ENCODE assay signal across 15 cellular contexts in the genomic region with DNA sequence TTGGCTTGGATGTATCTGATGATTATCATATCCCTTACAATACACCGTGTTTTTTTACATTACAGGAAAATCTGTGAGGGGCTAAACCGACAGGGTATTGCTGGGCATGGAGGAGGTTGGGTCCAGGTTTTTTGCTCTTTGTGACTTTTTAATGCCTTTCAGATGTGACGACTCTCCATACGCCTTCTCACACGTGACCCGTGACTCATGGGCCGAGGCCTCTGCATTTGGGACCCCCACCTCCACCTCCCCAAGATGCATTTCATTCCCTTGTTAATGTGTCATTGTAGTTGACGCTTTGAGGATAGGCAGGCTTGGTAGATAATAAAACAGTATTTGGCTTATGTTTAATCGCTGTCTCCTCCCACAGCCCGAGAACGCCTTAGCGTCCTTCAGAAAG.
DNase-seq lines count a peak whose midpoint lies in the region; ATAC-seq and TF ChIP-seq lines count a peak whose summit lies in the region.
"Had no signal": no experiment of that assay in that cellular context is flagged by ENCODE, and none has a peak within 500 bp of the region (broad histone marks: within the 10 kb centered on the region; RNA-seq: fewer than 3 reads in every experiment).

No MANE protein-coding gene starts in this region.

- H3K4me1 Mint-ChIP-seq in effector memory CD8-positive, alpha-beta T cell (ENCODE audit: low read depth in 2 of 2): peaks cover 7 to 12% of the 10 kb centered on the region in 2 donors

- ATAC-seq in effector memory CD8-positive, alpha-beta T cell (replicated peaks): no peak
- ATAC-seq in GM19328 (IDR thresholded peaks at IDR 0.05; ENCODE audit: unreplicated experiment): no peak

- no peak overlapping the region for H3K27ac Mint-ChIP-seq in effector memory CD8-positive, alpha-beta T cell

- peaks cover 84% of the 10 kb centered on the region for H3K79me2 ChIP-seq in smooth muscle cell (ENCODE audit: low read depth)

- H3K4me2 ChIP-seq in mesenchymal stem cell (ENCODE audit: low read length, poor library complexity, severe bottlenecking) (no peak overlapping the region), smooth muscle cell (peak overlapping the region; percentile 81)

- H2AK5ac ChIP-seq in mesenchymal stem cell (ENCODE audit: low read length, severe bottlenecking): no peak overlapping the region

- H3K9me3 Mint-ChIP-seq in effector memory CD8-positive, alpha-beta T cell: no peaks in the 10 kb centered on the region

- H2BK5ac ChIP-seq in mesenchymal stem cell (ENCODE audit: low read depth, low read length, poor library complexity, severe bottlenecking): no peak overlapping the region

- TF ChIP-seq CTCF in esophagus squamous epithelium (IDR thresholded peaks at IDR 0.05): no peak
- no peak for TF ChIP-seq CTCF in smooth muscle cell (IDR thresholded peaks at IDR 0.05; ENCODE audit: borderline replicate concordance, insufficient read depth, poor library complexity, severe bottlenecking)

- H3K4ac ChIP-seq in mesenchymal stem cell (ENCODE audit: low read depth in 1 of 2, low read length in 2 of 2): no peak overlapping the region

- peaks cover 0 to 29% (median 16%) of the 10 kb centered on the region in 3 donors for H3K4me1 ChIP-seq in esophagus squamous epithelium
- H3K4me1 ChIP-seq in mesenchymal stem cell (ENCODE audit: control insufficient read depth, insufficient read depth, low read depth, low read length): peaks cover 17% of the 10 kb centered on the region
- H3K4me1 ChIP-seq in smooth muscle cell (ENCODE audit: low read depth): peaks cover 8% of the 10 kb centered on the region

- H3K36me3 ChIP-seq in esophagus squamous epithelium (peaks cover 0 to 21% (median 0%) of the 10 kb centered on the region in 3 donors), mesenchymal stem cell (ENCODE audit: control insufficient read depth in 1 of 2, insufficient read depth in 2 of 2, low read depth in 1 of 2, low read length in 2 of 2) (peaks cover 10 to 23% of the 10 kb centered on the region in 2 experiments), smooth muscle cell (ENCODE audit: low read depth) (no peaks in the 10 kb centered on the region)
- H3K36me3 ChIP-seq: brain microvascular endothelial cell had no signal

- peak overlapping the region in 1 of 2 experiments; percentile 28 for H3K18ac ChIP-seq in mesenchymal stem cell (ENCODE audit: low read depth in 1 of 2, low read length in 2 of 2)

- intact Hi-C loops in esophagus squamous epithelium (cut with DNase I): no loop called here

- no peaks in the 10 kb centered on the region for H3K27me3 Mint-ChIP-seq in effector memory CD8-positive, alpha-beta T cell

- no peak overlapping the region for H4K8ac ChIP-seq in mesenchymal stem cell (ENCODE audit: low read length)

- peak; percentile 10 for DNase-seq in HK-2 (ENCODE audit: unreplicated experiment)
- DNase-seq in esophagus squamous epithelium (lab: John Stamatoyannopoulos, UW): no peak
- DNase-seq in mesenchymal stem cell: no peak
- no peak for DNase-seq in smooth muscle cell (lab: John Stamatoyannopoulos, UW; ENCODE audit: unreplicated experiment)
- DNase-seq in effector memory CD8-positive, alpha-beta T cell: no peak
- no peak for DNase-seq in GM03348 (ENCODE audit: low spot score)
- DNase-seq in NK-92 treated with Interleukin-12 subunit alpha and Interleukin-12 subunit beta, amount 100 ng/mL, for 24 hours (lab: John Stamatoyannopoulos, UW): no peak
- DNase-seq: activated gamma-delta T cell; brain microvascular endothelial cell; effector CD8-positive, alpha-beta T cell; NCI-H1092 had no signal

- TF ChIP-seq POLR2A in esophagus squamous epithelium (IDR thresholded peaks at IDR 0.05): no peak

- H3K9ac ChIP-seq in mesenchymal stem cell (ENCODE audit: low read length) (no peak overlapping the region), smooth muscle cell (ENCODE audit: low read depth) (peak overlapping the region; percentile 62)

- H3K27ac ChIP-seq in esophagus squamous epithelium (peak overlapping the region in 3 of 4 donors; percentile 56 to 72 (median 64)), mesenchymal stem cell (ENCODE audit: low read length, poor library complexity, severe bottlenecking) (peak overlapping the region; percentile 5), smooth muscle cell (ENCODE audit: low read depth) (peak overlapping the region; percentile 87)
- H3K27ac ChIP-seq: brain microvascular endothelial cell, SK-N-MC, tibial artery had no signal

- no peak overlapping the region for H3K4me3 Mint-ChIP-seq in effector memory CD8-positive, alpha-beta T cell

- peak overlapping the region in 1 of 2 experiments; percentile 20 for H2BK12ac ChIP-seq in mesenchymal stem cell (ENCODE audit: low read length in 2 of 2)

- no peak overlapping the region for H2BK120ac ChIP-seq in mesenchymal stem cell (ENCODE audit: low read depth, low read length)

- H2AFZ ChIP-seq in mesenchymal stem cell (ENCODE audit: low read depth, low read length) (no peak overlapping the region), smooth muscle cell (ENCODE audit: low read depth) (no peak overlapping the region)

- no peaks in the 10 kb centered on the region for H3K9me3 ChIP-seq in esophagus squamous epithelium
- no peaks in the 10 kb centered on the region for H3K9me3 ChIP-seq in mesenchymal stem cell (ENCODE audit: control insufficient read depth, low read length)
- no peaks in the 10 kb centered on the region for H3K9me3 ChIP-seq in smooth muscle cell (replicated peaks; ENCODE audit: low read depth)
- H3K9me3 ChIP-seq: neutrophil, tibial artery had no signal

- H3K4me3 ChIP-seq in esophagus squamous epithelium (no peak overlapping the region), mesenchymal stem cell (ENCODE audit: insufficient read depth in 1 of 2, low read depth in 1 of 2, low read length in 2 of 2) (no peak overlapping the region), smooth muscle cell (no peak overlapping the region)
- H3K4me3 ChIP-seq: SK-N-MC had no signal

- H3K79me1 ChIP-seq in mesenchymal stem cell (replicated peaks; ENCODE audit: low read length, poor library complexity, severe bottlenecking): peaks cover 43% of the 10 kb centered on the region

- peaks cover 81% of the 10 kb centered on the region for H4K20me1 ChIP-seq in smooth muscle cell (ENCODE audit: low read depth)

- peaks cover 15% of the 10 kb centered on the region for H3F3A ChIP-seq in smooth muscle cell (ENCODE audit: low read depth)

- no peak overlapping the region for H4K91ac ChIP-seq in mesenchymal stem cell (ENCODE audit: low read length)

- no peak overlapping the region for H2BK15ac ChIP-seq in mesenchymal stem cell (ENCODE audit: low read depth, poor library complexity, severe bottlenecking)

- H3K14ac ChIP-seq in mesenchymal stem cell (ENCODE audit: low read length in 2 of 2): no peak overlapping the region

- no peaks in the 10 kb centered on the region for H3K27me3 ChIP-seq in esophagus squamous epithelium
- no peaks in the 10 kb centered on the region for H3K27me3 ChIP-seq in mesenchymal stem cell (ENCODE audit: control insufficient read depth in 1 of 2, insufficient read depth in 1 of 2, low read length in 2 of 2)
- no peaks in the 10 kb centered on the region for H3K27me3 ChIP-seq in smooth muscle cell (ENCODE audit: low read depth)
- H3K27me3 ChIP-seq: brain microvascular endothelial cell, neutrophil, tibial artery had no signal

- 81 to 86% methylated on average over 12 of the region's 12 CpGs for WGBS in esophagus squamous epithelium, 2 donors
- WGBS in mesenchymal stem cell: 77% methylated on average over 7 of the region's 12 CpGs
- 17% methylated on average over 12 of the region's 12 CpGs for WGBS in smooth muscle cell (ENCODE audit: low lambda C conversion rate)

- peaks cover 4% of the 10 kb centered on the region for H3K36me3 Mint-ChIP-seq in effector memory CD8-positive, alpha-beta T cell (ENCODE audit: insufficient read depth)

- H3K23ac ChIP-seq in mesenchymal stem cell (ENCODE audit: low read length in 2 of 2): no peak overlapping the region

Comparison
In these comparisons a context has a peak if more than half of its experiments do, and no peak if none do; other contexts are left out.
1. H3K27ac ChIP-seq: peak in every context shown above with its lines; median percentile 87 in smooth muscle cell; 64 in esophagus squamous epithelium; 5 in mesenchymal stem cell.